ENCODE assay signal across 8 cellular contexts in genomic region chr22:50200333-50201190, GRCh38. TPM values are rescaled to one million over a fixed set of nuclear protein-coding genes. Genes with fewer than 3 reads are reported as not detected.
DNase-seq lines count a peak whose midpoint lies in the region; ATAC-seq, FAIRE-seq and TF ChIP-seq lines count a peak whose summit lies in the region.

Gene SELENOO, plus strand, starts transcription at chr22:50201011. Its CDS starts 26 bp downstream, at chr22:50201037.

- H3K4me1 ChIP-seq in CD4-positive, alpha-beta memory T cell (ENCODE audit: insufficient read depth, low read length) = peaks cover 22% of the 10 kb centered on the region
- peaks cover 12% of the 10 kb centered on the region; the same call in 1 of the 2 replicates for H3K4me1 ChIP-seq in OCI-LY3 (ENCODE audit: low read length)
- peaks cover 15% of the 10 kb centered on the region for H3K4me1 ChIP-seq in mucosa of descending colon (ENCODE audit: low read depth)

- FAIRE-seq in HTR-8/SVneo (lab: Jason Lieb, UNC) = no peak

- H3K4me3 Mint-ChIP-seq in CD4-positive, alpha-beta memory T cell = peak within 1 kb of the TSS; percentile 79 to 94 (median 86)

- peak within 1 kb of the TSS; percentile 70 for H3K9ac ChIP-seq in OCI-LY3 (ENCODE audit: low read length)

- peaks cover 23% of the 10 kb centered on the region for H3K79me2 ChIP-seq in OCI-LY3 (ENCODE audit: low read length)

- CTCF ChIA-PET in CD4-positive, alpha-beta memory T cell (lab: Charles Lee; ENCODE audit: partially characterized antibody) = interaction anchor here (1.2 kb wide), 1 partner anchor 52 kb away, joined by 4 read pairs; no protein-coding TSS in a partner anchor

- peaks cover 14 to 29% (median 24%) of the 10 kb centered on the region in 4 donors for H3K4me1 Mint-ChIP-seq in CD4-positive, alpha-beta memory T cell

- DNase-seq in CD4-positive, alpha-beta memory T cell = peak; percentile 83 to 92 (median 88)
- DNase-seq in HTR-8/SVneo (ENCODE audit: insufficient read length, low spot score) = peak; percentile 95
- peak; percentile 89 for DNase-seq in activated T-cell treated with anti-CD3 and anti-CD28 coated beads for 24 hours (ENCODE audit: low read depth)
- DNase-seq in epithelial cell of esophagus (ENCODE audit: low read depth) = peak; percentile 89
- DNase-seq in mucosa of descending colon = peak; percentile 93 to 96 (median 95)
- DNase-seq in stimulated activated CD8-positive, alpha-beta memory T cell treated with anti-CD3 and anti-CD28 coated beads, Interleukin-4, amount 100 ng/mL, for 1 hour (ENCODE audit: low read depth in 2 of 2, low spot score in 1 of 2) = peak; percentile 76 to 78

- POLR2A ChIA-PET in CD4-positive, alpha-beta memory T cell (lab: Charles Lee; ENCODE audit: partially characterized antibody) = interaction anchor here (0.9 to 6.0 kb wide), 3 partner anchors 10 to 421 kb away, joined by 3 to 73 read pairs (median 4); no protein-coding TSS in a partner anchor

- intact Hi-C loops in CD4-positive, alpha-beta memory T cell (cut with micrococcal nuclease) = loop anchor here (1.0 to 5.0 kb wide), 3 partner anchors 10 to 42 kb away; partner anchors contain the start of gene TRABD
- intact Hi-C loops in mucosa of descending colon (cut with DNase I, micrococcal nuclease) = no loop called here

- H3K4me2 ChIP-seq in OCI-LY3 (ENCODE audit: low read length) = peak within 1 kb of the TSS; percentile 95

- H2AFZ ChIP-seq in OCI-LY3 (ENCODE audit: low read depth, low read length) = no peak within 1 kb of the TSS

- no peaks in the 10 kb centered on the region for H3K27me3 Mint-ChIP-seq in CD4-positive, alpha-beta memory T cell

- H3K27ac ChIP-seq in CD4-positive, alpha-beta memory T cell (ENCODE audit: low read depth, low read length) = peak within 1 kb of the TSS; percentile 78
- H3K27ac ChIP-seq in OCI-LY3 (ENCODE audit: low read length) = no peak within 1 kb of the TSS

- no peak for TF ChIP-seq CTCF in OCI-LY3 (IDR thresholded peaks at IDR 0.05; ENCODE audit: low read depth, low read length)
- TF ChIP-seq CTCF in epithelial cell of esophagus (IDR thresholded peaks at IDR 0.05; ENCODE audit: insufficient read depth, low read depth, low read length, missing control alignments) = no peak
- TF ChIP-seq CTCF in mucosa of descending colon (IDR thresholded peaks at IDR 0.05) = no peak

- peaks cover 10% of the 10 kb centered on the region; the same call in 1 of the 2 replicates for H4K20me1 ChIP-seq in OCI-LY3 (ENCODE audit: insufficient read depth, low read length)

- peak within 1 kb of the TSS in 6 of 7 donors; percentile 72 to 89 (median 80) for H3K27ac Mint-ChIP-seq in CD4-positive, alpha-beta memory T cell

- peaks cover 6% of the 10 kb centered on the region for H3K36me3 ChIP-seq in CD4-positive, alpha-beta memory T cell (ENCODE audit: insufficient read depth, low read length)
- H3K36me3 ChIP-seq in OCI-LY3 (replicated peaks; ENCODE audit: low read depth, low read length) (peaks cover 4% of the 10 kb centered on the region), mucosa of descending colon (ENCODE audit: low read depth) (no peaks in the 10 kb centered on the region)

- no peaks in the 10 kb centered on the region for H3K9me3 ChIP-seq in CD4-positive, alpha-beta memory T cell (ENCODE audit: control insufficient read depth in 1 of 2, low read length in 2 of 2)
- H3K9me3 ChIP-seq in OCI-LY3 (ENCODE audit: insufficient read depth, low read length) (no peaks in the 10 kb centered on the region), mucosa of descending colon (no peaks in the 10 kb centered on the region)

- no peaks in the 10 kb centered on the region for H3K27me3 ChIP-seq in CD4-positive, alpha-beta memory T cell (ENCODE audit: insufficient read depth, low read length)
- no peaks in the 10 kb centered on the region for H3K27me3 ChIP-seq in OCI-LY3 (ENCODE audit: low read depth, low read length)

- H3K36me3 Mint-ChIP-seq in CD4-positive, alpha-beta memory T cell = peaks cover 14 to 25% of the 10 kb centered on the region in 2 donors

- H3K9me3 Mint-ChIP-seq in CD4-positive, alpha-beta memory T cell = peaks cover 0 to 2% (median 0%) of the 10 kb centered on the region in 8 donors

- ATAC-seq in GM19463 (IDR thresholded peaks at IDR 0.05; ENCODE audit: unreplicated experiment) (peak; percentile 74), mucosa of descending colon (peak; percentile 93)

- H3K4me3 ChIP-seq in CD4-positive, alpha-beta memory T cell (ENCODE audit: low read length in 2 of 2) = peak within 1 kb of the TSS; percentile 29 to 55
- H3K4me3 ChIP-seq in OCI-LY3 (ENCODE audit: low read length) = peak within 1 kb of the TSS; percentile 93
- H3K4me3 ChIP-seq in epithelial cell of esophagus (ENCODE audit: low read length) = peak within 1 kb of the TSS; percentile 75
- peak within 1 kb of the TSS; percentile 72 for H3K4me3 ChIP-seq in mucosa of descending colon

RNA-seq across cellular contexts. Expression of gene SELENOO, which starts in this region (rescaled TPM):
- total RNA-seq in CD4-positive, alpha-beta memory T cell = 10 to 100 TPM; 33.8 to 34.8 TPM
- 1 to 10 TPM; 2.0 to 6.6 TPM for polyA plus RNA-seq in CD4-positive, alpha-beta memory T cell
- total RNA-seq in mucosa of descending colon = 10 to 100 TPM; 21.5 to 23.8 (median 23.1) TPM

Comparison
In these comparisons a context has a peak if more than half of its experiments do, and no peak if none do; other contexts are left out.
1. H3K4me3 ChIP-seq: peak in every context shown above with its lines; median percentile 93 in OCI-LY3; 75 in epithelial cell of esophagus; 72 in mucosa of descending colon; 42 in CD4-positive, alpha-beta memory T cell.